ENCODE assay signal across 9 cellular contexts in genomic region chr7:117041007-117041406, GRCh38.
DNase-seq lines count a peak whose midpoint lies in the region; ATAC-seq and TF ChIP-seq lines count a peak whose summit lies in the region.
"Had no signal": no experiment of that assay in that cellular context is flagged by ENCODE, and none has a peak within 500 bp of the region (broad histone marks: within the 10 kb centered on the region; RNA-seq: fewer than 3 reads in every experiment).

No MANE protein-coding gene starts in this region.

- peak overlapping the region; percentile 35 for H3K27ac ChIP-seq in fibroblast of lung (ENCODE audit: insufficient read depth, low read length)

- ATAC-seq in GM18502 (IDR thresholded peaks at IDR 0.05; ENCODE audit: poor library complexity, unreplicated experiment) (peak; percentile 94), GM19468 (IDR thresholded peaks at IDR 0.05; ENCODE audit: extremely low read depth, unreplicated experiment) (peak; percentile 64), HG03097 (IDR thresholded peaks at IDR 0.05; ENCODE audit: low FRiP score, unreplicated experiment) (peak; percentile 71)

- H3K27me3 ChIP-seq in fibroblast of lung (ENCODE audit: control insufficient read depth, insufficient read depth, low read length): no peaks in the 10 kb centered on the region

- no peaks in the 10 kb centered on the region for H3K9me3 ChIP-seq in fibroblast of lung (ENCODE audit: control insufficient read depth, insufficient read depth, low read depth, low read length)

- H4K20me1 ChIP-seq in fibroblast of lung (ENCODE audit: control insufficient read depth, extremely low read depth, insufficient read depth, low read length): no peaks in the 10 kb centered on the region

- H3K9ac ChIP-seq in fibroblast of lung (ENCODE audit: insufficient read depth, low read length): no peak overlapping the region

- no peak for TF ChIP-seq CTCF in fibroblast of lung (conservative IDR thresholded peaks at IDR 0.05 in 1 of 2, IDR thresholded peaks at IDR 0.05 in 1 of 2; ENCODE audit: low read depth in 1 of 2, low read length in 2 of 2)

- H3K4me2 ChIP-seq in fibroblast of lung (ENCODE audit: extremely low read depth, insufficient read depth, low read length): peak overlapping the region; percentile 56

- H3K36me3 ChIP-seq in fibroblast of lung (ENCODE audit: control insufficient read depth, insufficient read depth, low read length): no peaks in the 10 kb centered on the region

- no peak overlapping the region for H2AFZ ChIP-seq in fibroblast of lung (ENCODE audit: low read length)

- no peaks in the 10 kb centered on the region for H3K4me1 ChIP-seq in fibroblast of lung (ENCODE audit: control insufficient read depth, extremely low read depth, insufficient read depth, low read length)

- DNase-seq in fibroblast of lung (ENCODE audit: low read depth in 2 of 2) (peak; percentile 69 to 80), DMS53 (lab: John Stamatoyannopoulos, UW) (no peak), erythroblast (lab: John Stamatoyannopoulos, UW) (no peak), NCI-H2227 treated with DMSO at 0.1 percent for 48 hours (lab: John Stamatoyannopoulos, UW) (no peak)
- no peak for DNase-seq in activated CD4-positive, alpha-beta T cell treated with anti-CD3 and anti-CD28 coated beads for 1 hour
- DNase-seq: NCI-H1417 had no signal

- no peaks in the 10 kb centered on the region for H3K79me2 ChIP-seq in fibroblast of lung (ENCODE audit: control insufficient read depth, insufficient read depth, low read length)

- no peak for TF ChIP-seq POLR2A in erythroblast (IDR thresholded peaks at IDR 0.05; ENCODE audit: low read length)

- H3K4me3 ChIP-seq in fibroblast of lung (replicated peaks in 1 of 4; ENCODE audit: control extremely low read depth in 1 of 4, insufficient read depth in 1 of 4, low read depth in 3 of 4, low read length in 4 of 4): no peak overlapping the region

Comparison
In these comparisons a context has a peak if more than half of its experiments do, and no peak if none do; other contexts are left out.
1. DNase-seq: peak in fibroblast of lung (2 of 2); none in DMS53 (single experiment), erythroblast (0 of 2), activated CD4-positive, alpha-beta T cell treated with anti-CD3 and anti-CD28 coated beads for 1 hour (single experiment) and NCI-H2227 treated with DMSO at 0.1 percent for 48 hours (single experiment).
2. Peak in every context shown above with its lines, with median percentiles within 50 percentile points of each other: ATAC-seq.